32 cellular contexts compared by ENCODE assay signal in the genomic region with DNA sequence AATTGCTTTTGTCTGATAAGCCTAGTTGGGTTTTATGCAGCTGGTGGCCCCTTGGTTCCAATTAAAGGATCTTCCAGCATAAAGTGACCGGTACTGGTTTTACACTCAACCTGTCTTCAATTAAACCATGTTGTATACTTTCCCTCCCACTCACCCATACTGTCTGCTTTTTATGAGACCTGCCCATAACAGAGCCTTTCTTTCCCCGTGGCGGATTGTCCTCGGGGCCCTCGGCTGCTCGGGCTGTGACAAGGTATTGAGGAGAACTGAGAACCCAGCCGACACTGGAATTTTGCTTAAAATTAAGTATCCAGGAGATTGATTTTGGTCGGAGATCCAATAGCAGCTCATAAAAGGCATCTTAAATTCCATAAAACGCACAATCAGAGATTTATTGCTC.
"Had no signal": no experiment of that assay in that cellular context is flagged by ENCODE, and none has a peak within 500 bp of the region (broad histone marks: within the 10 kb centered on the region; RNA-seq: fewer than 3 reads in every experiment).

No MANE protein-coding gene starts in this region.

- H3K27ac Mint-ChIP-seq: activated CD4-positive, alpha-beta T cell treated with anti-CD3 and anti-CD28 coated beads, Interleukin-2, amount 10 ng/mL, durations not matched to agents 24 days and 14 days; activated CD8-positive, alpha-beta T cell treated with anti-CD3 and anti-CD28 coated beads for 36 hours; activated naive CD8-positive, alpha-beta T cell treated with anti-CD3 and anti-CD28 coated beads for 36 hours; activated T-cell treated with anti-CD3 and anti-CD28 coated beads, Interleukin-2, amount 50 U/mL, for 72 hours; activated T-helper 17 cell treated with anti-CD3 and anti-CD28 coated beads, Interleukin-2, amount 50 U/mL, for 72 hours; T-cell; T-helper 17 cell had no signal

- H3K4me3 ChIP-seq: cardiac muscle cell, Peyer's patch, SJSA1 had no signal

- H3K36me3 ChIP-seq: cardiac muscle cell, Peyer's patch, SJSA1 had no signal

- H3K9me3 ChIP-seq: Peyer's patch, SJSA1, SK-N-SH had no signal

- H3K27me3 Mint-ChIP-seq: activated CD8-positive, alpha-beta T cell treated with anti-CD3 and anti-CD28 coated beads for 36 hours; activated T-helper 17 cell treated with anti-CD3 and anti-CD28 coated beads, Interleukin-2, amount 50 U/mL, for 72 hours had no signal

- H3K9me3 Mint-ChIP-seq: activated CD4-positive, alpha-beta T cell treated with anti-CD3 and anti-CD28 coated beads, Interleukin-2, amount 10 ng/mL, durations not matched to agents 24 days and 14 days; activated CD8-positive, alpha-beta T cell treated with anti-CD3 and anti-CD28 coated beads for 36 hours; activated naive CD8-positive, alpha-beta T cell treated with anti-CD3 and anti-CD28 coated beads for 36 hours; activated T-cell treated with anti-CD3 and anti-CD28 coated beads, Interleukin-2, amount 50 U/mL, for 72 hours; activated T-helper 17 cell treated with anti-CD3 and anti-CD28 coated beads, Interleukin-2, amount 50 U/mL, for 72 hours; central memory CD8-positive, alpha-beta T cell; T-cell had no signal

- H3K36me3 Mint-ChIP-seq: activated naive CD8-positive, alpha-beta T cell treated with anti-CD3 and anti-CD28 coated beads for 36 hours; T-cell had no signal

- DNase-seq: activated CD4-positive, alpha-beta T cell treated with anti-CD3 and anti-CD28 coated beads, Interleukin-2, amount 10 ng/mL, durations not matched to agents 24 days and 14 days; activated CD4-positive, alpha-beta T cell treated with anti-CD3 and anti-CD28 coated beads, Interleukin-2, amount 50 U/mL, for 4 hours; activated CD8-positive, alpha-beta T cell treated with anti-CD3 and anti-CD28 coated beads for 36 hours; activated effector memory CD4-positive, alpha-beta T cell treated with anti-CD3 and anti-CD28 coated beads, Interleukin-2, amount 50 U/mL, for 16 hours; activated naive CD4-positive, alpha-beta T cell; activated naive CD4-positive, alpha-beta T cell treated with anti-CD3 and anti-CD28 coated beads, Interleukin-2, amount 50 U/mL, for 16 hours; activated naive CD8-positive, alpha-beta T cell treated with anti-CD3 and anti-CD28 coated beads for 36 hours; activated T-cell treated with anti-CD3 and anti-CD28 coated beads, Interleukin-2, amount 50 U/mL, for 1 hour; activated T-cell treated with anti-CD3 and anti-CD28 coated beads, Interleukin-2, amount 50 U/mL, for 72 hours; amniotic stem cell; aorta; NCI-H1105; NCI-H1417 treated with DMSO at 0.1 percent for 48 hours; NCI-H187 treated with DMSO at 0.1 percent for 48 hours; NCI-H2081 treated with DMSO at 0.1 percent for 48 hours; NCI-H345; NCI-H524 treated with DMSO at 0.1 percent for 48 hours; NCI-H748 treated with DMSO at 0.1 percent for 48 hours; NK-92 treated with Interleukin-12 subunit alpha and Interleukin-12 subunit beta, amount 100 ng/mL, for 24 hours; PC-3; Peyer's patch; RPMI8226; SHP77 treated with DMSO at 0.1 percent for 48 hours; SK-N-SH; T-cell; T-helper 17 cell; T-helper 9 cell had no signal

- H3K27ac ChIP-seq: cardiac muscle cell, KMS-11, Peyer's patch, SJSA1 had no signal

- H3K4me1 Mint-ChIP-seq: activated CD4-positive, alpha-beta T cell treated with anti-CD3 and anti-CD28 coated beads, Interleukin-2, amount 10 ng/mL, durations not matched to agents 24 days and 14 days; activated naive CD8-positive, alpha-beta T cell treated with anti-CD3 and anti-CD28 coated beads for 36 hours; activated T-helper 17 cell treated with anti-CD3 and anti-CD28 coated beads, Interleukin-2, amount 50 U/mL, for 72 hours; T-cell had no signal

- H3K4me3 Mint-ChIP-seq: activated CD4-positive, alpha-beta T cell treated with anti-CD3 and anti-CD28 coated beads, Interleukin-2, amount 10 ng/mL, durations not matched to agents 24 days and 14 days; activated CD8-positive, alpha-beta T cell treated with anti-CD3 and anti-CD28 coated beads for 36 hours; activated naive CD8-positive, alpha-beta T cell treated with anti-CD3 and anti-CD28 coated beads for 36 hours; activated T-cell treated with anti-CD3 and anti-CD28 coated beads, Interleukin-2, amount 50 U/mL, for 72 hours; activated T-helper 17 cell treated with anti-CD3 and anti-CD28 coated beads, Interleukin-2, amount 50 U/mL, for 72 hours; central memory CD8-positive, alpha-beta T cell; T-cell; T-helper 17 cell had no signal

- H3K27me3 ChIP-seq: cardiac muscle cell, Peyer's patch, SJSA1 had no signal
